ENCODE assay signal across 1 cellular context in the genomic region with DNA sequence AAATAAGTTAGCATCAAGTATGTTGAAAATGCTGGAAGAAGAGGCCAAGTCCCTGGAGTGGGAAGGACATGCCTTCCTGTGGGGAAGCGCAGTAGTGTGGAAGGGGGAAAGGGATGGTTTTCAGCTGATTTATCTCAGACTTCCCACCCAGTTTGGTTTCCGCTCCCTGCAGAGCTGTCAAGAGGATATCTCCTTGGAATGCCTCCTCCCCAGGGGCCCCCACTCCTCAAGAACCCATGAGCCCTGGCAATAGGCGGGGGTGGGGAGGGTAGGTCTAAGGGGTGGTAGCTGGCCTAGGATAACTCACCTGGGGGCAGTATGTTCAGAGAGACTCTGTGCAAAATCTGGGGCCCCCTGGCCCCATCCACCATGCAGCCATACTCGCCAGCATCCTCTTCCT.
TF ChIP-seq lines count a peak whose summit lies in the region.

No MANE protein-coding gene starts in this region.

TF ChIP-seq in GM23338, 12 proteins besides CTCF, POLR2A, EP300 and RAD21:
- no peak for TF ChIP-seq EZH2 (IDR thresholded peaks at IDR 0.05; ENCODE audit: low read depth, unreplicated experiment)
- TF ChIP-seq, protein P1, sequence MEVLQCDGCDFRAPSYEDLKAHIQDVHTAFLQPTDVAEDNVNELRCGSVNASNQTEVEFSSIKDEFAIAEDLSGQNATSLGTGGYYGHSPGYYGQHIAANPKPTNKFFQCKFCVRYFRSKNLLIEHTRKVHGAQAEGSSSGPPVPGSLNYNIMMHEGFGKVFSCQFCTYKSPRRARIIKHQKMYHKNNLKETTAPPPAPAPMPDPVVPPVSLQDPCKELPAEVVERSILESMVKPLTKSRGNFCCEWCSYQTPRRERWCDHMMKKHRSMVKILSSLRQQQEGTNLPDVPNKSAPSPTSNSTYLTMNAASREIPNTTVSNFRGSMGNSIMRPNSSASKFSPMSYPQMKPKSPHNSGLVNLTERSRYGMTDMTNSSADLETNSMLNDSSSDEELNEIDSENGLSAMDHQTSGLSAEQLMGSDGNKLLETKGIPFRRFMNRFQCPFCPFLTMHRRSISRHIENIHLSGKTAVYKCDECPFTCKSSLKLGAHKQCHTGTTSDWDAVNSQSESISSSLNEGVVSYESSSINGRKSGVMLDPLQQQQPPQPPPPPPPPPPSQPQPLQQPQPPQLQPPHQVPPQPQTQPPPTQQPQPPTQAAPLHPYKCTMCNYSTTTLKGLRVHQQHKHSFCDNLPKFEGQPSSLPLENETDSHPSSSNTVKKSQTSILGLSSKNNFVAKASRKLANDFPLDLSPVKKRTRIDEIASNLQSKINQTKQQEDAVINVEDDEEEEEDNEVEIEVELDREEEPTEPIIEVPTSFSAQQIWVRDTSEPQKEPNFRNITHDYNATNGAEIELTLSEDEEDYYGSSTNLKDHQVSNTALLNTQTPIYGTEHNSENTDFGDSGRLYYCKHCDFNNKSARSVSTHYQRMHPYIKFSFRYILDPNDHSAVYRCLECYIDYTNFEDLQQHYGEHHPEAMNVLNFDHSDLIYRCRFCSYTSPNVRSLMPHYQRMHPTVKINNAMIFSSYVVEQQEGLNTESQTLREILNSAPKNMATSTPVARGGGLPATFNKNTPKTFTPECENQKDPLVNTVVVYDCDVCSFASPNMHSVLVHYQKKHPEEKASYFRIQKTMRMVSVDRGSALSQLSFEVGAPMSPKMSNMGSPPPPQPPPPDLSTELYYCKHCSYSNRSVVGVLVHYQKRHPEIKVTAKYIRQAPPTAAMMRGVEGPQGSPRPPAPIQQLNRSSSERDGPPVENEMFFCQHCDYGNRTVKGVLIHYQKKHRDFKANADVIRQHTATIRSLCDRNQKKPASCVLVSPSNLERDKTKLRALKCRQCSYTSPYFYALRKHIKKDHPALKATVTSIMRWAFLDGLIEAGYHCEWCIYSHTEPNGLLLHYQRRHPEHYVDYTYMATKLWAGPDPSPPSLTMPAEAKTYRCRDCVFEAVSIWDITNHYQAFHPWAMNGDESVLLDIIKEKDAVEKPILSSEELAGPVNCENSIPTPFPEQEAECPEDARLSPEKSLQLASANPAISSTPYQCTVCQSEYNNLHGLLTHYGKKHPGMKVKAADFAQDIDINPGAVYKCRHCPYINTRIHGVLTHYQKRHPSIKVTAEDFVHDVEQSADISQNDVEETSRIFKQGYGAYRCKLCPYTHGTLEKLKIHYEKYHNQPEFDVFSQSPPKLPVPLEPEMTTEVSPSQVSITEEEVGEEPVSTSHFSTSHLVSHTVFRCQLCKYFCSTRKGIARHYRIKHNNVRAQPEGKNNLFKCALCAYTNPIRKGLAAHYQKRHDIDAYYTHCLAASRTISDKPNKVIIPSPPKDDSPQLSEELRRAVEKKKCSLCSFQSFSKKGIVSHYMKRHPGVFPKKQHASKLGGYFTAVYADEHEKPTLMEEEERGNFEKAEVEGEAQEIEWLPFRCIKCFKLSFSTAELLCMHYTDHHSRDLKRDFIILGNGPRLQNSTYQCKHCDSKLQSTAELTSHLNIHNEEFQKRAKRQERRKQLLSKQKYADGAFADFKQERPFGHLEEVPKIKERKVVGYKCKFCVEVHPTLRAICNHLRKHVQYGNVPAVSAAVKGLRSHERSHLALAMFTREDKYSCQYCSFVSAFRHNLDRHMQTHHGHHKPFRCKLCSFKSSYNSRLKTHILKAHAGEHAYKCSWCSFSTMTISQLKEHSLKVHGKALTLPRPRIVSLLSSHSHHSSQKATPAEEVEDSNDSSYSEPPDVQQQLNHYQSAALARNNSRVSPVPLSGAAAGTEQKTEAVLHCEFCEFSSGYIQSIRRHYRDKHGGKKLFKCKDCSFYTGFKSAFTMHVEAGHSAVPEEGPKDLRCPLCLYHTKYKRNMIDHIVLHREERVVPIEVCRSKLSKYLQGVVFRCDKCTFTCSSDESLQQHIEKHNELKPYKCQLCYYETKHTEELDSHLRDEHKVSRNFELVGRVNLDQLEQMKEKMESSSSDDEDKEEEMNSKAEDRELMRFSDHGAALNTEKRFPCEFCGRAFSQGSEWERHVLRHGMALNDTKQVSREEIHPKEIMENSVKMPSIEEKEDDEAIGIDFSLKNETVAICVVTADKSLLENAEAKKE (CRISPR knock-in tag; IDR thresholded peaks at IDR 0.05) = no peak
